Comparison of ENCODE assay signal across 22 cellular contexts in the genomic region with DNA sequence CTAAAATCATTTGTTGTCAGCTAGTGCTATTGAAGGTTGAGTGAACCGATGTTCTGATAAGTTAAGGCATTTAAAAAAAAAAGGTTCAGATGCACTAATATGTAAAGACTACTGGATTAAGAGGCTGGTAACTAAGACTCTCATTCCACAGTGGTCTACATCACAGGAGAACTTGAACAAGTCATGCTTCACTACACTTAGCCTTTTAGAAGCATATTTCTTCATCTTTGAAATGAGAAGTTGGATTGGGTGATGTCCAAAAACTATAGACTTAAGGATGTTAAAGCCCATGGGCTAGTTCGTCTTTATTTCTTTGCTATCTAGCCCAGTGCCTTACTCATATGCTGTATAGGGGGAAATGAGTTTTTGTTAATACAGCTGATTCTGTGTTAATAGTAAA.
"Had no signal": no experiment of that assay in that cellular context is flagged by ENCODE, and none has a peak within 500 bp of the region (broad histone marks: within the 10 kb centered on the region; RNA-seq: fewer than 3 reads in every experiment).

No MANE protein-coding gene starts in this region.

- H3K4me1 Mint-ChIP-seq: nephron; stimulated activated naive CD8-positive, alpha-beta T cell treated with anti-CD3 and anti-CD28 coated beads, Interleukin-15, amount 100 ng/mL, for 72 hours had no signal

- H3K27me3 Mint-ChIP-seq: naive thymus-derived CD8-positive, alpha-beta T cell; stimulated activated memory B cell treated with anti-CD40 and anti-IgM and Interleukin-4, amounts not matched to agents 10 μg/mL and 1 μg/mL and 100 μg/mL, for 72 hours; stimulated activated naive CD8-positive, alpha-beta T cell treated with anti-CD3 and anti-CD28 coated beads, Interleukin-15, amount 100 ng/mL, for 72 hours; type B pancreatic cell had no signal

- DNase-seq: kidney; left colon; left lung; lower lobe of right lung; mammary epithelial cell; mesenchymal stem cell; naive thymus-derived CD8-positive, alpha-beta T cell; occipital lobe; psoas muscle; right lobe of liver; stimulated activated CD4-positive, alpha-beta T cell treated with anti-CD3 and anti-CD28 coated beads, Interleukin-1b, Interleukin-23, amount 100 ng/mL, for 48 hours; stimulated activated CD4-positive, alpha-beta T cell treated with anti-CD3 and anti-CD28 coated beads, Interleukin-2, amount 100 ng/mL, for 48 hours; stimulated activated CD4-positive, alpha-beta T cell treated with anti-CD3 and anti-CD28 coated beads, Interleukin-4, amount 100 ng/mL, for 4 hours; stimulated activated CD8-positive, alpha-beta memory T cell treated with anti-CD3 and anti-CD28 coated beads, Interleukin-4, amount 100 ng/mL, for 48 hours; stimulated activated naive CD4-positive, alpha-beta T cell treated with Interleukin-2 at 50 U/mL for 16 hours; stimulated activated naive CD8-positive, alpha-beta T cell treated with anti-CD3 and anti-CD28 coated beads, Interleukin-15, amount 100 ng/mL, for 72 hours; substantia nigra; uterus had no signal

- ATAC-seq: left colon; left lung; lower lobe of right lung; naive thymus-derived CD8-positive, alpha-beta T cell; psoas muscle; right lobe of liver; stimulated activated memory B cell treated with anti-CD40 and anti-IgM and Interleukin-4, amounts not matched to agents 10 μg/mL and 1 μg/mL and 100 μg/mL, for 72 hours; stimulated activated naive CD8-positive, alpha-beta T cell treated with anti-CD3 and anti-CD28 coated beads, Interleukin-15, amount 100 ng/mL, for 72 hours had no signal

- H3K27ac Mint-ChIP-seq: naive thymus-derived CD8-positive, alpha-beta T cell; nephron; neural progenitor cell; stimulated activated memory B cell treated with anti-CD40 and anti-IgM and Interleukin-4, amounts not matched to agents 10 μg/mL and 1 μg/mL and 100 μg/mL, for 72 hours; stimulated activated naive CD8-positive, alpha-beta T cell treated with anti-CD3 and anti-CD28 coated beads, Interleukin-15, amount 100 ng/mL, for 72 hours; type B pancreatic cell had no signal

- H3K4me3 Mint-ChIP-seq: naive thymus-derived CD8-positive, alpha-beta T cell; nephron; neural progenitor cell; stimulated activated memory B cell treated with anti-CD40 and anti-IgM and Interleukin-4, amounts not matched to agents 10 μg/mL and 1 μg/mL and 100 μg/mL, for 72 hours; stimulated activated naive CD8-positive, alpha-beta T cell treated with anti-CD3 and anti-CD28 coated beads, Interleukin-15, amount 100 ng/mL, for 72 hours; type B pancreatic cell had no signal
